8 cellular contexts compared by ENCODE assay signal in the genomic region with DNA sequence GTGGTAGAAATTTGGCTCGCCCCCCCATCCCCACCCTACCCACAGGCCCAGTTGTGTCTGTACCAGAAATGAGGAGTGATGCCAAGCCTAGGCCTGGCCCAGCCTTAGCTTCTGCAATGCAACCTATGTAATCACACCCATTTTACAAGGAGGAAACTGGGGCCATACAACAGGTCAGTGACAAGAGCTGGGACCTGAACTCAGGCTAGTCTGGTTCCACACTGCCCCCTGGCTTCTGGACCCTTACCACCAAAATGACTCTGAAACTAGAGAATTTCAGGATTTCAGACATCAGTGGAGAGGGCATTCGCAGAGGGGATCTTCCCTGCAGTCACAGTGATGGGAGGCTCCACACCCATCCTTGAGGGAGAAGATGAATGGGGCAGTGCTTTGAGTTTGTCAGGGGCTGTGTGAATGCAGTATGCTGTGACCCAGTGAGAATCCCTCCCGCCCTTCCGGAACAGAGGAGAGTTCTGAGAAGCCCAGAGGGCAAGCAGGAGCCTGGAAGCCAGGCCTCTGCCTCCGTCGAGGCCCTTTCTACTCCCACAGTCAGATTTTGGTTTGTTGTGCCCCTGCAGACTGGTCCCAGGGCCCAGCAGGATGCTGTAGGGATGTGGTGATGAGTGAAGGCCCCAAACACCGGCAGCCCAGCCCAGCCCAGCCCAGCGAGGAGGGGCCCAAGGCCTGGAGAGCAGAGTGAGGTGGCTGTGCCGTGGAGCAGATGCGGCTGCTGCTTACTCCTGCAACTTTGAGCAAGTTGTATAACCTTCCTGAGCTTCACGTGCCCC. TPM values are rescaled to one million over a fixed set of nuclear protein-coding genes. Genes with fewer than 3 reads are reported as not detected.
DNase-seq lines count a peak whose midpoint lies in the region; ATAC-seq lines count a peak whose summit lies in the region.

No MANE protein-coding gene starts in this region.

- H3K27ac Mint-ChIP-seq in effector memory CD8-positive, alpha-beta T cell: peak overlapping the region; percentile 62 to 79
- peak overlapping the region; percentile 87 to 92 for H3K27ac Mint-ChIP-seq in natural killer cell treated with Interleukin-12 subunit alpha and Interleukin-12 subunit beta and Interleukin-15 and Interleukin-18, amount 100 ng/mL, for 72 hours

- peaks cover 43 to 45% of the 10 kb centered on the region in 2 donors for H3K4me1 Mint-ChIP-seq in effector memory CD8-positive, alpha-beta T cell (ENCODE audit: low read depth in 2 of 2)
- peaks cover 38 to 51% of the 10 kb centered on the region in 2 donors for H3K4me1 Mint-ChIP-seq in natural killer cell treated with Interleukin-12 subunit alpha and Interleukin-12 subunit beta and Interleukin-15 and Interleukin-18, amount 100 ng/mL, for 72 hours (ENCODE audit: low read depth in 2 of 2)

- DNase-seq in G401 (ENCODE audit: low spot score): peak; percentile 25
- DNase-seq in NCI-H2196 (lab: John Stamatoyannopoulos, UW; ENCODE audit: unreplicated experiment): peak; percentile 27
- DNase-seq in effector memory CD8-positive, alpha-beta T cell: no peak
- DNase-seq in natural killer cell treated with Interleukin-12 subunit alpha and Interleukin-12 subunit beta and Interleukin-15 and Interleukin-18, amount 100 ng/mL, for 72 hours (ENCODE audit: low spot score): no peak
- no peak for DNase-seq in OCI-M2 (lab: John Stamatoyannopoulos, UW; ENCODE audit: unreplicated experiment)
- no peak for DNase-seq in HPDE6-E6E7 (ENCODE audit: extremely low spot score)

- peaks cover 13% of the 10 kb centered on the region for H3K36me3 Mint-ChIP-seq in effector memory CD8-positive, alpha-beta T cell (ENCODE audit: insufficient read depth)
- no peaks in the 10 kb centered on the region for H3K36me3 Mint-ChIP-seq in natural killer cell treated with Interleukin-12 subunit alpha and Interleukin-12 subunit beta and Interleukin-15 and Interleukin-18, amount 100 ng/mL, for 72 hours

- in situ Hi-C loops in G401 (cut with HindIII; ENCODE audit: low sequenced_read_pairs): no loop called here

- H3K9me3 Mint-ChIP-seq in effector memory CD8-positive, alpha-beta T cell: no peaks in the 10 kb centered on the region
- no peaks in the 10 kb centered on the region for H3K9me3 Mint-ChIP-seq in natural killer cell treated with Interleukin-12 subunit alpha and Interleukin-12 subunit beta and Interleukin-15 and Interleukin-18, amount 100 ng/mL, for 72 hours

- no peaks in the 10 kb centered on the region for H3K27me3 Mint-ChIP-seq in effector memory CD8-positive, alpha-beta T cell
- no peaks in the 10 kb centered on the region for H3K27me3 Mint-ChIP-seq in natural killer cell treated with Interleukin-12 subunit alpha and Interleukin-12 subunit beta and Interleukin-15 and Interleukin-18, amount 100 ng/mL, for 72 hours

- peak overlapping the region; percentile 29 to 66 for H3K4me3 Mint-ChIP-seq in effector memory CD8-positive, alpha-beta T cell
- peak overlapping the region; percentile 78 for H3K4me3 Mint-ChIP-seq in natural killer cell treated with Interleukin-12 subunit alpha and Interleukin-12 subunit beta and Interleukin-15 and Interleukin-18, amount 100 ng/mL, for 72 hours

- ATAC-seq in effector memory CD8-positive, alpha-beta T cell (replicated peaks): no peak
- ATAC-seq in natural killer cell treated with Interleukin-12 subunit alpha and Interleukin-12 subunit beta and Interleukin-15 and Interleukin-18, amount 100 ng/mL, for 72 hours: peak in 1 of 2 donors; percentile 4
- no peak for ATAC-seq in GM19351 (IDR thresholded peaks at IDR 0.05; ENCODE audit: unreplicated experiment)
- ATAC-seq in HG02571 (IDR thresholded peaks at IDR 0.05; ENCODE audit: unreplicated experiment): no peak

RNA-seq across cellular contexts. Expression of a gene that starts 48.1 kb away (rescaled TPM):
- total RNA-seq in G401 (2014; rRNA removed; shearing (Covaris generic)): 28.2 and 41.4 TPM in 2 replicates
- under 1 TPM in 1 of 2 donors, not detected in 1; 0.76 TPM for total RNA-seq in natural killer cell treated with Interleukin-12 subunit alpha and Interleukin-12 subunit beta and Interleukin-15 and Interleukin-18, amount 100 ng/mL, for 72 hours

Comparison
In these comparisons a context has a peak if more than half of its experiments do, and no peak if none do; other contexts are left out.
1. DNase-seq: peak in G401 (single experiment) and NCI-H2196 (single experiment); none in effector memory CD8-positive, alpha-beta T cell (0 of 3), natural killer cell treated with Interleukin-12 subunit alpha and Interleukin-12 subunit beta and Interleukin-15 and Interleukin-18, amount 100 ng/mL, for 72 hours (single experiment), OCI-M2 (single experiment) and HPDE6-E6E7 (single experiment).
2. RNA of a gene that starts 48.1 kb away (total RNA-seq): 28.2 to 41.4 TPM in G401; 0.76 TPM in natural killer cell treated with Interleukin-12 subunit alpha and Interleukin-12 subunit beta and Interleukin-15 and Interleukin-18, amount 100 ng/mL, for 72 hours; every median in the first group is over 10 times any median in the second.